Comparison of ENCODE assay signal across 21 cellular contexts in the genomic region with DNA sequence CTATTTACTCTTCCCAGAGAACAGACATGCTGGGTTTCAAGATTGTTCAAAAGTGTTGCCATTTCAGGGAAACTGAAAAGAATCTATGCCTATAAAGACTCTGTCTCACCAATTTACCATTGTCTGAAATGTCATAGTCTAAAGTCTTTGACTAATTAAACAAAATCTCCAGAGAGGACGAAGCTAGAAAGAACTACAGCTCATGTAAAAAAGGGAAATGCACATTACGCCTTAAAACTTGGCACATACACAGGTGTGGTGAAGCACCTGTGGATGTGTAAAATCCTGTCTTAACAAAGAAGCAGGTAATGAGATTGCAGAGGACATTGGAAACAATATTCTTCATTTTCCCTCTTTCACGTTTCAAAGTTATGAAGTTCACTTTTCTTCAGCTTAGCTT.
"Had no signal": no experiment of that assay in that cellular context is flagged by ENCODE, and none has a peak within 500 bp of the region (broad histone marks: within the 10 kb centered on the region; RNA-seq: fewer than 3 reads in every experiment).

No MANE protein-coding gene starts in this region.

- H3K36me3 ChIP-seq: esophagus muscularis mucosa, gastroesophageal sphincter, ovary, right atrium auricular region, thyroid gland had no signal

- H3K4me3 Mint-ChIP-seq: effector memory CD8-positive, alpha-beta T cell; naive B cell; stimulated activated effector memory CD8-positive, alpha-beta T cell treated with anti-CD3 and anti-CD28 coated beads, Interleukin-12 subunit alpha, Interleukin-12 subunit beta, amount 100 ng/mL, for 72 hours; type B pancreatic cell had no signal

- H3K27ac Mint-ChIP-seq: effector memory CD8-positive, alpha-beta T cell; naive B cell; stimulated activated effector memory CD8-positive, alpha-beta T cell treated with anti-CD3 and anti-CD28 coated beads, Interleukin-12 subunit alpha, Interleukin-12 subunit beta, amount 100 ng/mL, for 72 hours; type B pancreatic cell had no signal

- DNase-seq: effector memory CD8-positive, alpha-beta T cell; glutamatergic neuron; kidney; left cardiac atrium; left ventricle myocardium superior; mesenchymal stem cell; naive B cell; nucleus accumbens; ovary; stimulated activated CD4-positive, alpha-beta T cell treated with anti-CD3 and anti-CD28 coated beads, Interleukin-4, amount 100 ng/mL, for 1 hour; stimulated activated CD8-positive, alpha-beta memory T cell treated with anti-CD3 and anti-CD28 coated beads, Interleukin-4, amount 100 ng/mL, for 48 hours; stimulated activated naive CD8-positive, alpha-beta T cell treated with anti-CD3 and anti-CD28 coated beads, Interleukin-15, Interleukin-2, amounts not matched to agents 100 U/mL and 50 U/mL, for 24 hours; thyroid gland had no signal

- H3K27me3 ChIP-seq: esophagus muscularis mucosa, gastroesophageal sphincter, ovary, right atrium auricular region, suprapubic skin, thyroid gland had no signal

- H3K9me3 ChIP-seq: esophagus muscularis mucosa, gastroesophageal sphincter, ovary, right atrium auricular region, suprapubic skin, thyroid gland had no signal

- H3K9me3 Mint-ChIP-seq: effector memory CD8-positive, alpha-beta T cell; naive B cell; stimulated activated effector memory CD8-positive, alpha-beta T cell treated with anti-CD3 and anti-CD28 coated beads, Interleukin-12 subunit alpha, Interleukin-12 subunit beta, amount 100 ng/mL, for 72 hours; type B pancreatic cell had no signal

- ATAC-seq: effector memory CD8-positive, alpha-beta T cell; gastroesophageal sphincter; left ventricle myocardium superior; stimulated activated effector memory CD8-positive, alpha-beta T cell treated with anti-CD3 and anti-CD28 coated beads, Interleukin-12 subunit alpha, Interleukin-12 subunit beta, amount 100 ng/mL, for 72 hours; stimulated activated naive CD8-positive, alpha-beta T cell treated with anti-CD3 and anti-CD28 coated beads, Interleukin-15, Interleukin-2, amounts not matched to agents 100 U/mL and 50 U/mL, for 24 hours had no signal

- H3K27me3 Mint-ChIP-seq: effector memory CD8-positive, alpha-beta T cell; naive B cell; type B pancreatic cell had no signal

- H3K27ac ChIP-seq: epithelial cell of prostate, esophagus muscularis mucosa, gastroesophageal sphincter, ovary, right atrium auricular region, suprapubic skin, thyroid gland had no signal

- H3K4me1 ChIP-seq: suprapubic skin had no signal

- H3K4me3 ChIP-seq: esophagus muscularis mucosa, gastroesophageal sphincter, lung, ovary, right atrium auricular region, suprapubic skin, thyroid gland had no signal
